23 cellular contexts compared by ENCODE assay signal in genomic region chr3:51691949-51692348, GRCh38. TPM values are rescaled to one million over a fixed set of nuclear protein-coding genes. Genes with fewer than 3 reads are reported as not detected.
"Had no signal": no experiment of that assay in that cellular context is flagged by ENCODE, and none has a peak within 500 bp of the region (broad histone marks: within the 10 kb centered on the region; RNA-seq: fewer than 3 reads in every experiment).

No MANE protein-coding gene starts in this region.

- H3K4me3 Mint-ChIP-seq: activated CD4-positive, alpha-beta T cell treated with anti-CD3 and anti-CD28 coated beads, Interleukin-2, amount 10 ng/mL, durations not matched to agents 7 days and 5 days; activated CD8-positive, alpha-beta T cell treated with anti-CD3 and anti-CD28 coated beads, Interleukin-2, amount 10 ng/mL, durations not matched to agents 7 days and 5 days; activated naive CD8-positive, alpha-beta T cell treated with anti-CD3 and anti-CD28 coated beads, Interleukin-2, amount 50 U/mL, for 24 hours; activated T-cell treated with anti-CD3 and anti-CD28 coated beads, Interleukin-2, amount 50 U/mL, for 24 hours; naive thymus-derived CD8-positive, alpha-beta T cell; type B pancreatic cell had no signal

- H3K9me3 Mint-ChIP-seq: activated CD4-positive, alpha-beta T cell treated with anti-CD3 and anti-CD28 coated beads, Interleukin-2, amount 10 ng/mL, durations not matched to agents 7 days and 5 days; activated naive CD8-positive, alpha-beta T cell treated with anti-CD3 and anti-CD28 coated beads, Interleukin-2, amount 50 U/mL, for 24 hours; activated T-cell treated with anti-CD3 and anti-CD28 coated beads, Interleukin-2, amount 50 U/mL, for 24 hours; activated T-helper 2 cell treated with anti-CD3 and anti-CD28 coated beads, Interferon-gamma antibody, Interleukin-2, Interleukin-4, amounts not matched to agents 10 μg/mL and 5 μg/mL and 100 μg/mL, durations not matched to agents 14 hours and 24 hours and 36 hours; naive thymus-derived CD8-positive, alpha-beta T cell; type B pancreatic cell had no signal

- H3K4me3 ChIP-seq: hepatocyte, lower lobe of right lung, sigmoid colon, spleen had no signal

- H3K27me3 Mint-ChIP-seq: activated CD4-positive, alpha-beta T cell treated with anti-CD3 and anti-CD28 coated beads, Interleukin-2, amount 10 ng/mL, durations not matched to agents 7 days and 5 days; activated naive CD8-positive, alpha-beta T cell treated with anti-CD3 and anti-CD28 coated beads, Interleukin-2, amount 50 U/mL, for 24 hours; activated T-cell treated with anti-CD3 and anti-CD28 coated beads, Interleukin-2, amount 50 U/mL, for 24 hours; naive thymus-derived CD8-positive, alpha-beta T cell; type B pancreatic cell had no signal

- ATAC-seq: activated CD8-positive, alpha-beta T cell treated with anti-CD3 and anti-CD28 coated beads, Interleukin-2, amount 10 ng/mL, durations not matched to agents 7 days and 5 days; activated naive CD8-positive, alpha-beta T cell treated with anti-CD3 and anti-CD28 coated beads, Interleukin-2, amount 50 U/mL, for 24 hours; left colon; lower lobe of right lung; naive thymus-derived CD8-positive, alpha-beta T cell had no signal

- H3K27ac Mint-ChIP-seq: activated CD8-positive, alpha-beta T cell treated with anti-CD3 and anti-CD28 coated beads, Interleukin-2, amount 10 ng/mL, durations not matched to agents 7 days and 5 days; activated naive CD8-positive, alpha-beta T cell treated with anti-CD3 and anti-CD28 coated beads, Interleukin-2, amount 50 U/mL, for 24 hours; activated T-helper 2 cell treated with anti-CD3 and anti-CD28 coated beads, Interferon-gamma antibody, Interleukin-2, Interleukin-4, amounts not matched to agents 10 μg/mL and 5 μg/mL and 100 μg/mL, durations not matched to agents 14 hours and 24 hours and 36 hours; type B pancreatic cell had no signal

- H3K9me3 ChIP-seq: lower lobe of right lung, sigmoid colon, spleen had no signal

- H3K27me3 ChIP-seq: brain microvascular endothelial cell, hepatocyte, sigmoid colon, spleen had no signal

- H3K36me3 Mint-ChIP-seq: type B pancreatic cell had no signal

- DNase-seq: activated CD4-positive, alpha-beta T cell treated with anti-CD3 and anti-CD28 coated beads, Interleukin-2, amount 10 ng/mL, durations not matched to agents 7 days and 5 days; activated CD8-positive, alpha-beta T cell treated with anti-CD3 and anti-CD28 coated beads, Interleukin-2, amount 10 ng/mL, durations not matched to agents 7 days and 5 days; activated naive CD4-positive, alpha-beta T cell treated with Interleukin-2 at 50 U/mL for 16 hours; activated naive CD8-positive, alpha-beta T cell treated with anti-CD3 and anti-CD28 coated beads, Interleukin-2, amount 50 U/mL, for 24 hours; activated T-cell treated with anti-CD3 and anti-CD28 coated beads, Interleukin-2, amount 50 U/mL, for 24 hours; aorta; brain microvascular endothelial cell; effector memory CD4-positive, alpha-beta T cell; islet precursor cell; left colon; lower lobe of right lung; naive thymus-derived CD8-positive, alpha-beta T cell; nucleus accumbens; sigmoid colon; spleen; stimulated activated CD4-positive, alpha-beta T cell treated with anti-CD3 and anti-CD28 coated beads, Interleukin-4, amount 100 ng/mL, for 4 hours; stimulated activated naive CD4-positive, alpha-beta T cell; T-helper 1 cell; T-helper 9 cell had no signal

- H3K36me3 ChIP-seq: brain microvascular endothelial cell had no signal

- H3K27ac ChIP-seq: brain microvascular endothelial cell, hepatocyte, lower lobe of right lung, sigmoid colon had no signal

RNA-seq across cellular contexts. Expression of gene GRM2, which starts 14.9 kb away (rescaled TPM):
- total RNA-seq: fibroblast of villous mesenchyme, left colon had no signal
- polyA plus RNA-seq: hepatocyte had no signal
